ENCODE assay signal across 23 cellular contexts in the genomic region with DNA sequence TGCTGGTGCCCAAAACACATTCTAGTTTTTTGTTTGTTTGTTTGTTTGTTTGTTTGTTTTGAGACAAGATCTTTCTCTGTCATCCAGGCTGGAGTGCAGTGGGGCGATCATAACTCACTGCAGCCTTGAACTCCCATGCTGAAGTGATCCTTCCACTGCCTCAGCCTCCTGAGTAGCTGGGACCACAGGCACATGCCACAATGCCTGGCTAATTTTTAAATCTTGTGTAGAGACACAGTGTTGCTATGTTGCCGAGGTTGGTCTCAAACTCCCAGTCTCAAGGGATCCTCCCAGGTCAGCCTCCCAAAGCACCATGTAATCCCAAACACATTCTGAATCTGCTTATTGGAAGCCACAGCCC. TPM values are rescaled to one million over a fixed set of nuclear protein-coding genes. Genes with fewer than 3 reads are reported as not detected.
DNase-seq lines count a peak whose midpoint lies in the region; ATAC-seq, FAIRE-seq and TF ChIP-seq lines count a peak whose summit lies in the region.
"Had no signal": no experiment of that assay in that cellular context is flagged by ENCODE, and none has a peak within 500 bp of the region (broad histone marks: within the 10 kb centered on the region; RNA-seq: fewer than 3 reads in every experiment).

No MANE protein-coding gene starts in this region.

- peak; percentile 40 for FAIRE-seq in urothelium cell line (lab: Jason Lieb, UNC)
- FAIRE-seq: GM19239 had no signal

- no peak overlapping the region for H3K4me3 Mint-ChIP-seq in activated T-helper 17 cell treated with anti-CD3 and anti-CD28 coated beads, Interleukin-2, amount 50 U/mL, for 72 hours
- no peak overlapping the region for H3K4me3 Mint-ChIP-seq in neural crest cell
- H3K4me3 Mint-ChIP-seq: CD4-positive, alpha-beta memory T cell; GM23338; H9 had no signal

- H3K4me1 Mint-ChIP-seq in activated T-helper 17 cell treated with anti-CD3 and anti-CD28 coated beads, Interleukin-2, amount 50 U/mL, for 72 hours: no peaks in the 10 kb centered on the region
- H3K4me1 Mint-ChIP-seq in neural crest cell: no peaks in the 10 kb centered on the region
- H3K4me1 Mint-ChIP-seq: GM23338 had no signal

- TF ChIP-seq CTCF in neural crest cell (conservative IDR thresholded peaks at IDR 0.05): no peak

- peaks cover 4% of the 10 kb centered on the region for H3K27me3 Mint-ChIP-seq in activated T-helper 17 cell treated with anti-CD3 and anti-CD28 coated beads, Interleukin-2, amount 50 U/mL, for 72 hours
- H3K27me3 Mint-ChIP-seq in neural crest cell (ENCODE audit: low read depth): peaks cover 5% of the 10 kb centered on the region

- peak; percentile 27 for ATAC-seq in activated T-helper 17 cell treated with anti-CD3 and anti-CD28 coated beads, Interleukin-2, amount 50 U/mL, for 72 hours (replicated peaks)
- no peak for ATAC-seq in GM21515 (IDR thresholded peaks at IDR 0.05; ENCODE audit: unreplicated experiment)
- ATAC-seq: GM23338, HCT116 had no signal

- no peak overlapping the region for H3K27ac Mint-ChIP-seq in activated T-helper 17 cell treated with anti-CD3 and anti-CD28 coated beads, Interleukin-2, amount 50 U/mL, for 72 hours
- peak overlapping the region; percentile 28 for H3K27ac Mint-ChIP-seq in neural crest cell (ENCODE audit: unreplicated experiment)
- H3K27ac Mint-ChIP-seq: CD4-positive, alpha-beta memory T cell; GM23338; H9 had no signal

- peaks cover 6% of the 10 kb centered on the region for H3K9me3 Mint-ChIP-seq in activated T-helper 17 cell treated with anti-CD3 and anti-CD28 coated beads, Interleukin-2, amount 50 U/mL, for 72 hours
- H3K9me3 Mint-ChIP-seq in neural crest cell: no peaks in the 10 kb centered on the region

- DNase-seq in activated effector memory CD4-positive, alpha-beta T cell treated with anti-CD3 and anti-CD28 coated beads, Interleukin-2, amount 50 U/mL, for 16 hours: peak; percentile 12
- no peak for DNase-seq in activated effector memory CD4-positive, alpha-beta T cell treated with Interleukin-2 at 50 U/mL for 16 hours
- DNase-seq in neural crest cell (ENCODE audit: low read depth, low spot score): no peak
- no peak for DNase-seq in urothelium cell line (ENCODE audit: low spot score)
- DNase-seq in NCI-H510A treated with DMSO at 0.1 percent for 48 hours (lab: John Stamatoyannopoulos, UW): no peak
- DNase-seq: C1 segment of cervical spinal cord; Calu3; CD4-positive, alpha-beta memory T cell; COR-L47; DMS53; DMS79 treated with DMSO at 0.1 percent for 48 hours; GF-D8; H9 had no signal

- peaks cover 55% of the 10 kb centered on the region for H3K36me3 Mint-ChIP-seq in activated T-helper 17 cell treated with anti-CD3 and anti-CD28 coated beads, Interleukin-2, amount 50 U/mL, for 72 hours (ENCODE audit: low read depth)
- no peaks in the 10 kb centered on the region for H3K36me3 Mint-ChIP-seq in neural crest cell (ENCODE audit: low read depth)

RNA-seq across cellular contexts. Expression of a gene that starts 15.8 kb away (rescaled TPM):
- 10 to 100 TPM in 1 of 2 donors, 1 to 10 TPM in 1; 9.0 to 57.2 TPM for total RNA-seq in activated T-helper 17 cell treated with anti-CD3 and anti-CD28 coated beads, Interleukin-2, amount 50 U/mL, for 72 hours
- total RNA-seq in neural crest cell: 1.1 and 2.0 TPM in 2 replicates

RNA-seq across cellular contexts. Expression of a gene that starts 50.9 kb away (rescaled TPM):
- not detected for total RNA-seq in activated T-helper 17 cell treated with anti-CD3 and anti-CD28 coated beads, Interleukin-2, amount 50 U/mL, for 72 hours
- not detected in 2 replicates for total RNA-seq in neural crest cell
- total RNA-seq: A172; A673; Calu3; CD4-positive, alpha-beta memory T cell; Daoy; G401; GM23338; H4; H9 had no signal
